Comparison of ENCODE assay signal across 8 cellular contexts in genomic region chr15:85485956-85486567, GRCh38.
DNase-seq lines count a peak whose midpoint lies in the region; ATAC-seq and TF ChIP-seq lines count a peak whose summit lies in the region.

No MANE protein-coding gene starts in this region.

- peak; percentile 57 for ATAC-seq in GM21717 (IDR thresholded peaks at IDR 0.05; ENCODE audit: unreplicated experiment)
- peak; percentile 75 to 80 for ATAC-seq in right cardiac atrium

- peak overlapping the region; percentile 7 for H3K9ac ChIP-seq in skeletal muscle satellite cell (ENCODE audit: low read depth, low read length)

- no peaks in the 10 kb centered on the region for H3K9me3 ChIP-seq in right cardiac atrium (ENCODE audit: control insufficient read depth, low read length)
- H3K9me3 ChIP-seq in skeletal muscle satellite cell (replicated peaks; ENCODE audit: low read length) = no peaks in the 10 kb centered on the region

- no peak overlapping the region for H3K4me3 ChIP-seq in LNCaP clone FGC (ENCODE audit: low read depth, low read length)
- no peak overlapping the region for H3K4me3 ChIP-seq in right cardiac atrium (ENCODE audit: low read length)
- H3K4me3 ChIP-seq in skeletal muscle satellite cell (ENCODE audit: low read length) = no peak overlapping the region

- no peak overlapping the region for H3K4me2 ChIP-seq in skeletal muscle satellite cell (ENCODE audit: low read length)

- H3K27me3 ChIP-seq in right cardiac atrium (ENCODE audit: control insufficient read depth, insufficient read depth) (no peaks in the 10 kb centered on the region), skeletal muscle satellite cell (ENCODE audit: control insufficient read depth, insufficient read depth, low read length) (no peaks in the 10 kb centered on the region)

- peak; percentile 87 for TF ChIP-seq CTCF in LNCaP clone FGC (IDR thresholded peaks at IDR 0.05; ENCODE audit: control insufficient read depth, extremely low read depth, insufficient read depth)

- peak; percentile 83 for DNase-seq in ELR (ENCODE audit: low read depth)
- DNase-seq in LNCaP clone FGC (ENCODE audit: low read depth) = peak; percentile 72
- DNase-seq in SHP77 (lab: John Stamatoyannopoulos, UW) = peak; percentile 31 to 46
- peak; percentile 73 for DNase-seq in amniotic epithelial cell (ENCODE audit: low read depth)
- DNase-seq in right cardiac atrium = no peak
- DNase-seq in posterior vena cava (ENCODE audit: low spot score) = no peak

- H3K4me1 ChIP-seq in right cardiac atrium (ENCODE audit: control insufficient read depth, insufficient read depth, low read length) (peaks cover 4% of the 10 kb centered on the region), skeletal muscle satellite cell (ENCODE audit: control insufficient read depth, insufficient read depth, low read length) (peaks cover 13% of the 10 kb centered on the region)

- intact Hi-C loops in right cardiac atrium (cut with DNase I) = loop anchor here in 2 of 4 donors (10.0 kb wide), 2 partner anchors 99 to 239 kb away; no protein-coding TSS in a partner anchor
- intact Hi-C loops in posterior vena cava (cut with DNase I) = no loop called here

- no peak overlapping the region for H3K27ac ChIP-seq in right cardiac atrium (ENCODE audit: low read length)

- no peaks in the 10 kb centered on the region for H3K36me3 ChIP-seq in skeletal muscle satellite cell (ENCODE audit: insufficient read depth, low read length)

Comparison
In these comparisons a context has a peak if more than half of its experiments do, and no peak if none do; other contexts are left out.
1. DNase-seq: peak in ELR (single experiment), LNCaP clone FGC (single experiment), SHP77 (2 of 2) and amniotic epithelial cell (single experiment); none in right cardiac atrium (0 of 3) and posterior vena cava (single experiment).